10 cellular contexts compared by ENCODE assay signal in genomic region chr1:90616395-90616794, GRCh38.
DNase-seq lines count a peak whose midpoint lies in the region; ATAC-seq and TF ChIP-seq lines count a peak whose summit lies in the region.
"Had no signal": no experiment of that assay in that cellular context is flagged by ENCODE, and none has a peak within 500 bp of the region (broad histone marks: within the 10 kb centered on the region; RNA-seq: fewer than 3 reads in every experiment).

No MANE protein-coding gene starts in this region.

- no peak overlapping the region for H3K4me3 ChIP-seq in cardiac muscle cell
- H3K4me3 ChIP-seq in heart right ventricle: no peak overlapping the region
- H3K4me3 ChIP-seq: heart left ventricle had no signal

- H3K27ac Mint-ChIP-seq in endothelial cell (ENCODE audit: unreplicated experiment) (no peak overlapping the region), immature natural killer cell (no peak overlapping the region)
- H3K27ac Mint-ChIP-seq: activated naive CD4-positive, alpha-beta T cell treated with anti-CD3 and anti-CD28 coated beads, Interleukin-2, amount 50 U/mL, for 24 hours had no signal

- intact Hi-C loops in heart right ventricle (cut with DNase I) (no loop called here), Right ventricle myocardium inferior (cut with DNase I) (no loop called here)

- no peak for TF ChIP-seq CTCF in cardiac muscle cell (IDR thresholded peaks at IDR 0.05; ENCODE audit: low read depth, low read length)
- peak in 2 of 9 donors; percentile 23 to 24 for TF ChIP-seq CTCF in heart right ventricle (IDR thresholded peaks at IDR 0.05)
- TF ChIP-seq CTCF in endothelial cell (IDR thresholded peaks at IDR 0.05; ENCODE audit: unreplicated experiment): peak; percentile 47

- H3K27ac ChIP-seq in cardiac muscle cell (no peak overlapping the region), heart right ventricle (no peak overlapping the region)
- H3K27ac ChIP-seq: heart left ventricle had no signal

- no peaks in the 10 kb centered on the region for H3K4me1 ChIP-seq in cardiac muscle cell (ENCODE audit: low read depth)
- no peaks in the 10 kb centered on the region for H3K4me1 ChIP-seq in heart right ventricle
- H3K4me1 ChIP-seq: heart left ventricle had no signal

- H3K4me1 Mint-ChIP-seq in endothelial cell (ENCODE audit: unreplicated experiment) (peaks cover 11% of the 10 kb centered on the region), immature natural killer cell (no peaks in the 10 kb centered on the region)
- H3K4me1 Mint-ChIP-seq: activated naive CD4-positive, alpha-beta T cell treated with anti-CD3 and anti-CD28 coated beads, Interleukin-2, amount 50 U/mL, for 24 hours had no signal

- ATAC-seq in heart right ventricle (no peak), Right ventricle myocardium inferior (no peak)
- ATAC-seq: heart left ventricle had no signal

- WGBS in heart right ventricle, 2 donors: 54 to 68% methylated on average over 4 of the region's 4 CpGs

- H3K27me3 Mint-ChIP-seq in endothelial cell (ENCODE audit: unreplicated experiment): no peaks in the 10 kb centered on the region
- peaks cover 0 to 9% (median 2%) of the 10 kb centered on the region in 3 donors for H3K27me3 Mint-ChIP-seq in immature natural killer cell (ENCODE audit: low read depth in 3 of 3)

- H3K27me3 ChIP-seq in cardiac muscle cell (no peaks in the 10 kb centered on the region), heart right ventricle (no peaks in the 10 kb centered on the region)

- DNase-seq in cardiac muscle cell (ENCODE audit: low read depth in 1 of 2, low spot score in 1 of 2): peak; percentile 1 to 28
- no peak for DNase-seq in heart right ventricle
- peak; percentile 22 for DNase-seq in NCI-H748 treated with DMSO at 0.1 percent for 48 hours (lab: John Stamatoyannopoulos, UW)
- DNase-seq in endothelial cell (ENCODE audit: low spot score): peak; percentile 60
- no peak for DNase-seq in activated CD4-positive, CD25-positive, alpha-beta regulatory T cell treated with anti-CD3 and anti-CD28 coated beads, Interleukin-2, amount 50 U/mL, for 72 hours
- DNase-seq in NCI-H226: no peak
- DNase-seq in Right ventricle myocardium inferior (ENCODE audit: missing footprints): no peak
- no peak for DNase-seq in immature natural killer cell
- DNase-seq: heart left ventricle had no signal

- H3K9me3 ChIP-seq in cardiac muscle cell (ENCODE audit: low read depth): no peaks in the 10 kb centered on the region
- no peaks in the 10 kb centered on the region for H3K9me3 ChIP-seq in heart right ventricle
- H3K9me3 ChIP-seq: heart left ventricle had no signal

- no peaks in the 10 kb centered on the region for H3K36me3 Mint-ChIP-seq in endothelial cell (ENCODE audit: low read depth, unreplicated experiment)
- no peaks in the 10 kb centered on the region for H3K36me3 Mint-ChIP-seq in immature natural killer cell
- H3K36me3 Mint-ChIP-seq: activated naive CD4-positive, alpha-beta T cell treated with anti-CD3 and anti-CD28 coated beads, Interleukin-2, amount 50 U/mL, for 24 hours had no signal

- H3K9me3 Mint-ChIP-seq in endothelial cell (ENCODE audit: unreplicated experiment) (no peaks in the 10 kb centered on the region), immature natural killer cell (peaks cover 0 to 2% (median 0%) of the 10 kb centered on the region in 6 donors)
- H3K9me3 Mint-ChIP-seq: activated naive CD4-positive, alpha-beta T cell treated with anti-CD3 and anti-CD28 coated beads, Interleukin-2, amount 50 U/mL, for 24 hours had no signal

- H3K36me3 ChIP-seq in cardiac muscle cell (no peaks in the 10 kb centered on the region), heart right ventricle (no peaks in the 10 kb centered on the region)
- H3K36me3 ChIP-seq: heart left ventricle had no signal

- H3K4me3 Mint-ChIP-seq in endothelial cell (ENCODE audit: unreplicated experiment) (no peak overlapping the region), immature natural killer cell (no peak overlapping the region)
- H3K4me3 Mint-ChIP-seq: activated naive CD4-positive, alpha-beta T cell treated with anti-CD3 and anti-CD28 coated beads, Interleukin-2, amount 50 U/mL, for 24 hours had no signal

Comparison
In these comparisons a context has a peak if more than half of its experiments do, and no peak if none do; other contexts are left out.
1. DNase-seq: peak in cardiac muscle cell (2 of 2), NCI-H748 treated with DMSO at 0.1 percent for 48 hours (single experiment) and endothelial cell (single experiment); none in heart right ventricle (0 of 2), activated CD4-positive, CD25-positive, alpha-beta regulatory T cell treated with anti-CD3 and anti-CD28 coated beads, Interleukin-2, amount 50 U/mL, for 72 hours (single experiment), NCI-H226 (single experiment), Right ventricle myocardium inferior (single experiment) and immature natural killer cell (0 of 3).